Comparison of ENCODE assay signal across 1 cellular context in the genomic region with DNA sequence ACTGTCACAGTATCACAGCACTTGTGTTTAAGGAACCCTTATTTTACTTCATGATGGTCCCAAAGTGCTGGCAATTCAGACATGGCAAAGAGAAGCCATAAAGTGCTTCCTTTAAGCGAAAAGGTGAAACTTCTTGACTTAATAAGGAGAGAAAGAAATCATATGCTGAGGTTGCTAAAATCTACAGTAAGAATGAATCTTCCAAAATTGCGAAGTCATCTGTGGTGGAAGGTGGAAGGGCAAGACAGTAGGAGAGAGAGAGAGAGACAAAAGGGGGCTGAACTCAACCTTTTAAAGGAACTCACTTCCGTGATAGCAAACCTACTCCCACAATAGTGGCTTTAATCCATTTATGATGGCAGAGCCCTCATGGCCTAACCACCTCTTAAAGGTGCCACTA.
TF ChIP-seq lines count a peak whose summit lies in the region.

No MANE protein-coding gene starts in this region.

TF ChIP-seq in GM23338, 12 proteins besides CTCF, POLR2A, EP300 and RAD21 (continued from another document):
- no peak for TF ChIP-seq NANOG (IDR thresholded peaks at IDR 0.05; ENCODE audit: borderline replicate concordance)
- TF ChIP-seq STAT1 (IDR thresholded peaks at IDR 0.05; ENCODE audit: unreplicated experiment) = no peak
